8 cellular contexts compared by ENCODE assay signal in genomic region chr14:95534299-95535225, GRCh38. TPM values are rescaled to one million over a fixed set of nuclear protein-coding genes. Genes with fewer than 3 reads are reported as not detected.
DNase-seq lines count a peak whose midpoint lies in the region; ATAC-seq and TF ChIP-seq lines count a peak whose summit lies in the region.

Gene GLRX5 (plus strand): TSS chr14:95535050. CDS start chr14:95535090, 40 bp downstream.

- peak within 1 kb of the TSS; percentile 95 for H3K4me3 ChIP-seq in left ventricle myocardium inferior

- H3K36me3 Mint-ChIP-seq in progenitor cell of endocrine pancreas (ENCODE audit: insufficient read depth) = no peaks in the 10 kb centered on the region

- DNase-seq in NCI-H187 (lab: John Stamatoyannopoulos, UW) (peak; percentile 99), T-helper 2 cell (peak; percentile 90 to 100 (median 97)), left ventricle myocardium inferior (peak; percentile 97), progenitor cell of endocrine pancreas (ENCODE audit: low spot score, unreplicated experiment) (peak; percentile 96), ureter (ENCODE audit: low spot score) (peak; percentile 99)

- peak within 1 kb of the TSS; percentile 91 for H3K4me3 Mint-ChIP-seq in progenitor cell of endocrine pancreas (ENCODE audit: low read depth)

- peaks cover 49% of the 10 kb centered on the region for H3K4me1 Mint-ChIP-seq in progenitor cell of endocrine pancreas (ENCODE audit: low read depth)

- H3K9me3 Mint-ChIP-seq in progenitor cell of endocrine pancreas (ENCODE audit: low read depth) = no peaks in the 10 kb centered on the region

- H3K27ac Mint-ChIP-seq in progenitor cell of endocrine pancreas = peak within 1 kb of the TSS; percentile 96

- ATAC-seq in GM18498 (IDR thresholded peaks at IDR 0.05; ENCODE audit: unreplicated experiment) (peak; percentile 90), HG02938 (IDR thresholded peaks at IDR 0.05; ENCODE audit: unreplicated experiment) (peak; percentile 89)

- peaks cover 87% of the 10 kb centered on the region for H3K4me1 ChIP-seq in left ventricle myocardium inferior

- intact Hi-C loops in left ventricle myocardium inferior (cut with micrococcal nuclease) = no loop called here

- H3K27ac ChIP-seq in angular gyrus (ENCODE audit: low read depth, low read length) (peak within 1 kb of the TSS; percentile 44), left ventricle myocardium inferior (replicated peaks) (peak within 1 kb of the TSS; percentile 87)

- TF ChIP-seq CTCF in left ventricle myocardium inferior (IDR thresholded peaks at IDR 0.05; ENCODE audit: borderline replicate concordance) (no peak), progenitor cell of endocrine pancreas (IDR thresholded peaks at IDR 0.05; ENCODE audit: unreplicated experiment) (peak; percentile 20)

- H3K36me3 ChIP-seq in left ventricle myocardium inferior = no peaks in the 10 kb centered on the region

- no peaks in the 10 kb centered on the region for H3K9me3 ChIP-seq in left ventricle myocardium inferior (replicated peaks)

- H3K27me3 ChIP-seq in left ventricle myocardium inferior (ENCODE audit: low read depth) = no peaks in the 10 kb centered on the region

- no peaks in the 10 kb centered on the region for H3K27me3 Mint-ChIP-seq in progenitor cell of endocrine pancreas

RNA-seq across cellular contexts. Expression of gene GLRX5, which starts in this region (rescaled TPM):
- 85.0 TPM for total RNA-seq in left ventricle myocardium inferior
- 53.3 and 54.8 TPM in 2 replicates for total RNA-seq in progenitor cell of endocrine pancreas
- total RNA-seq in ureter = 35.9 TPM

Comparison
In these comparisons a context has a peak if more than half of its experiments do, and no peak if none do; other contexts are left out.
1. Peak in every context shown above with its lines: DNase-seq, ATAC-seq, H3K4me3 ChIP-seq and H3K27ac ChIP-seq.